8 cellular contexts compared by ENCODE assay signal in the genomic region with DNA sequence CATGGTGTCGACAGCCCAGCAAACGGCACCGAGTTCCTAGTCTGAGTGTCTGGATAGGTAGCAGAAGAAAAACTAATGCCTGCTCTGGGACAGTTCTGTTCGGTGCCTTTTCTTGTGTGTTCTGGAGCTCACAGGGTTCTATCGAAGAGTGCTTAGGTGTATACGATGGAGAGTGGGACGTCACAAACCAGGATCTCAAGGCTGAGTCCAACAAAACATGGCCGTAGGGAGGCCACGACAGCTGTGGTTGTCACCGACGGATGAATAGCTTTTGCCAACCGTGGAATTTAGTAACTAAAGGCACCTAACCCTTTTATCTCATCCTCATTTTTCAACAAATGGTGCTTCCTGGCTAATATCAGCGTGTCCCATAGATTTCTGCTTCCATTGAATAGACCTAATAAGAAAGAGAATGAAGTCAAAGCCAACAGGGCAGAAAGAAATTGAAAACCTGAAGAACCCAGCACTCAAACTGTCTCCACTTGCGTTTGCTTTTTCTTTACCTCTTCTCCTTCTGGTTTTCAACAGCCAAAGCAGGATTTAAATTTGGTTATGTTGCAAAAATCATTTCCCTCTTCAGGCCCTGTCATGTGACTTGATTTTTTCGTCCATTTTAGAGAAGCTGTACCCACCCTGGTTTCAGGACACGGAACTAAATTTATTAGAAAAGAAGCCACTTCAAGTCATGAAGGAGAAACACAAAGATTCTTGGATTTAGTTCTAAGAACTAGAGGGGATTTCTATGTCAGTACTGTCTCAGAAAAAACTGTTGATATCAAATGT. TPM values are rescaled to one million over a fixed set of nuclear protein-coding genes. Genes with fewer than 3 reads are reported as not detected.
DNase-seq lines count a peak whose midpoint lies in the region; ATAC-seq and TF ChIP-seq lines count a peak whose summit lies in the region.

No MANE protein-coding gene starts in this region.

- no peak for TF ChIP-seq POLR2A in right lobe of liver (IDR thresholded peaks at IDR 0.05)

- H3K9ac ChIP-seq in HUES64 (ENCODE audit: low read depth, low read length) = no peak overlapping the region

- H3K27ac ChIP-seq in HUES64 (ENCODE audit: low read depth, low read length) (0 out of 2 replicates have a peak overlapping the region, but pooled peaks have one; percentile 65), angular gyrus (ENCODE audit: low read depth, low read length) (peak overlapping the region; percentile 89), right lobe of liver (peak overlapping the region; percentile 1 to 87 (median 81)), tibial artery (peak overlapping the region; percentile 92 to 97)

- intact Hi-C loops in right lobe of liver (cut with DNase I) = no loop called here
- intact Hi-C loops in tibial artery (cut with DNase I; ENCODE audit: low total_unique reads) = no loop called here

- peak overlapping the region; percentile 89 for H3K4me3 ChIP-seq in HUES64 (ENCODE audit: low read length)
- peak overlapping the region; percentile 87 to 95 (median 95) for H3K4me3 ChIP-seq in right lobe of liver
- H3K4me3 ChIP-seq in tibial artery = peak overlapping the region; percentile 73 to 94

- no peaks in the 10 kb centered on the region for H3K9me3 ChIP-seq in HUES64 (ENCODE audit: insufficient read depth, low read depth, low read length)
- H3K9me3 ChIP-seq in right lobe of liver = no peaks in the 10 kb centered on the region
- H3K9me3 ChIP-seq in tibial artery = no peaks in the 10 kb centered on the region

- WGBS in HUES64 = 24% methylated on average over 16 of the region's 16 CpGs
- 14% methylated on average over 11 of the region's 16 CpGs for WGBS in right lobe of liver (ENCODE audit: insufficient coverage, low coverage, low lambda C conversion rate, missing lambda C conversion rate)

- TF ChIP-seq CTCF in right lobe of liver (IDR thresholded peaks at IDR 0.05) (no peak), tibial artery (IDR thresholded peaks at IDR 0.05) (no peak)

- peak; percentile 40 for DNase-seq in NCI-H2196 (lab: John Stamatoyannopoulos, UW; ENCODE audit: unreplicated experiment)
- no peak for DNase-seq in NCI-H2196 treated with DMSO at 0.1 percent for 48 hours (lab: John Stamatoyannopoulos, UW; ENCODE audit: unreplicated experiment)
- no peak for DNase-seq in right lobe of liver
- DNase-seq in tibial artery = no peak
- no peak for DNase-seq in NCI-H774 (lab: John Stamatoyannopoulos, UW)
- DNase-seq in stimulated activated CD4-positive, alpha-beta T cell treated with anti-CD3 and anti-CD28 coated beads, Interleukin-4, amount 100 ng/mL, for 24 hours = no peak

- no peaks in the 10 kb centered on the region for H3K27me3 ChIP-seq in HUES64 (ENCODE audit: insufficient read depth, low read length)
- H3K27me3 ChIP-seq in right lobe of liver = no peaks in the 10 kb centered on the region
- no peaks in the 10 kb centered on the region for H3K27me3 ChIP-seq in tibial artery

- H3K4me1 ChIP-seq in HUES64 (ENCODE audit: insufficient read depth, low read length) (peaks cover 9% of the 10 kb centered on the region; the same call in 1 of the 2 replicates), right lobe of liver (peaks cover 0 to 13% (median 2%) of the 10 kb centered on the region in 4 donors), tibial artery (peaks cover 0 to 38% (median 9%) of the 10 kb centered on the region in 4 donors)

- H3K36me3 ChIP-seq in HUES64 (ENCODE audit: insufficient read depth, low read length) = peaks cover 9% of the 10 kb centered on the region
- peaks cover 0 to under 1% (median 0%) of the 10 kb centered on the region in 4 donors for H3K36me3 ChIP-seq in right lobe of liver
- peaks cover 0 to 12% (median 7%) of the 10 kb centered on the region in 3 donors for H3K36me3 ChIP-seq in tibial artery

- no peak for ATAC-seq in right lobe of liver

RNA-seq across cellular contexts. Expression of gene SYNJ1, which starts 0.8 kb away (rescaled TPM):
- polyA plus RNA-seq in HUES64 (2013, experiment 1 of 2) = 2.3 TPM
- polyA plus RNA-seq in HUES64 (2013, experiment 2 of 2) = 3.6 TPM
- 1 to 10 TPM; 5.6 to 8.7 (median 6.9) TPM for total RNA-seq in right lobe of liver

RNA-seq across cellular contexts. Expression of gene PAXBP1, which starts 42.9 kb away (rescaled TPM):
- 34.5 TPM for polyA plus RNA-seq in HUES64 (2013, experiment 1 of 2)
- polyA plus RNA-seq in HUES64 (2013, experiment 2 of 2) = 36.3 TPM
- 10 to 100 TPM; 12.6 to 18.0 (median 15.5) TPM for total RNA-seq in right lobe of liver
